27 cellular contexts compared by ENCODE assay signal in the genomic region with DNA sequence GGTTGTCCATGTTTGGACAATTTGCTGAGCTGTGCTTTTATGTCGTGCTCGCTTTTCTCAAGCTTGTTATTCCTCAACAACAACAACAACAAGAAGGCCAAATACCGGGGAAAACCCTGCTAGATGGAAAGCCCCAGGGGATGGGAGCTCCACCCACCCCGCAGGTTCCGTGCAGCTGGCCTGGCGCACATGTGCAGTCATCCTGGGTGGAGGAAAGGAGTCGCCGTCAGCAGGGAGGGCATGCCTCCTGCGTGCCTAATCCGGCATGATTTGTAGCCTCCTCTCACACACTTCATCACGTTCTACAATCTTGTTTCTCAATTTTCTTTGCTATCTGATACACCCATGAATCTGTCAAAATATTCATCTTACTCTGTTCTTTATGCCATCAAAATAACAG.
"Had no signal": no experiment of that assay in that cellular context is flagged by ENCODE, and none has a peak within 500 bp of the region (broad histone marks: within the 10 kb centered on the region; RNA-seq: fewer than 3 reads in every experiment).

No MANE protein-coding gene starts in this region.

- H2AFZ ChIP-seq: hepatocyte, neural progenitor cell, parathyroid adenoma had no signal

- H3K27ac ChIP-seq: epithelial cell of prostate, foreskin keratinocyte, gastroesophageal sphincter, heart left ventricle, hepatocyte, left lung, neural progenitor cell, parathyroid adenoma, sigmoid colon, stomach, thyroid gland, vagina had no signal

- H3K36me3 ChIP-seq: gastroesophageal sphincter, heart left ventricle, left lung, neural progenitor cell, sigmoid colon, stomach, thyroid gland, vagina had no signal

- H3K4me2 ChIP-seq: hepatocyte, neural progenitor cell had no signal

- H3K4me3 ChIP-seq: gastroesophageal sphincter, heart left ventricle, hepatocyte, left lung, neural progenitor cell, sigmoid colon, stomach, thyroid gland, vagina had no signal

- H3K27ac Mint-ChIP-seq: naive thymus-derived CD4-positive, alpha-beta T cell; nephron; neural progenitor cell; progenitor cell of endocrine pancreas; stimulated activated effector memory CD8-positive, alpha-beta T cell treated with anti-CD3 and anti-CD28 coated beads, Interleukin-12 subunit alpha, Interleukin-12 subunit beta, amount 100 ng/mL, for 72 hours had no signal

- H3K9ac ChIP-seq: neural progenitor cell, parathyroid adenoma had no signal

- FAIRE-seq: kidney had no signal

- H3K4me1 ChIP-seq: foreskin keratinocyte, gastroesophageal sphincter, heart left ventricle, left lung, neural progenitor cell, parathyroid adenoma, sigmoid colon, stomach, thyroid gland, vagina had no signal

- H3K4me1 Mint-ChIP-seq: naive thymus-derived CD4-positive, alpha-beta T cell; nephron; neural progenitor cell; stimulated activated effector memory CD8-positive, alpha-beta T cell treated with anti-CD3 and anti-CD28 coated beads, Interleukin-12 subunit alpha, Interleukin-12 subunit beta, amount 100 ng/mL, for 72 hours had no signal

- H3K9me3 ChIP-seq: thyroid gland had no signal

- H3K27me3 ChIP-seq: foreskin keratinocyte, gastroesophageal sphincter, heart left ventricle, hepatocyte, left lung, neural progenitor cell, sigmoid colon, thyroid gland, vagina had no signal

- DNase-seq: cortex of kidney; effector CD4-positive, alpha-beta T cell; foreskin keratinocyte; heart left ventricle; kidney; left lung; mammary epithelial cell; mesendoderm; midbrain; naive thymus-derived CD4-positive, alpha-beta T cell; sigmoid colon; stimulated activated CD4-positive, alpha-beta T cell treated with anti-CD3 and anti-CD28 coated beads, Interleukin-2, amount 100 ng/mL, for 24 hours; stimulated activated CD4-positive, alpha-beta T cell treated with anti-CD3 and anti-CD28 coated beads, Interleukin-4, amount 100 ng/mL, for 24 hours; stimulated activated naive CD4-positive, alpha-beta T cell treated with Interleukin-2 at 50 U/mL for 16 hours; stomach; thyroid gland; trophoblast cell had no signal

- H3K36me3 Mint-ChIP-seq: naive thymus-derived CD4-positive, alpha-beta T cell; neural progenitor cell; stimulated activated effector memory CD8-positive, alpha-beta T cell treated with anti-CD3 and anti-CD28 coated beads, Interleukin-12 subunit alpha, Interleukin-12 subunit beta, amount 100 ng/mL, for 72 hours had no signal

- H3K4me3 Mint-ChIP-seq: naive thymus-derived CD4-positive, alpha-beta T cell; nephron; neural progenitor cell; stimulated activated effector memory CD8-positive, alpha-beta T cell treated with anti-CD3 and anti-CD28 coated beads, Interleukin-12 subunit alpha, Interleukin-12 subunit beta, amount 100 ng/mL, for 72 hours had no signal

- H3K79me2 ChIP-seq: hepatocyte, parathyroid adenoma had no signal

- ATAC-seq: esophagus mucosa; foreskin keratinocyte; gastroesophageal sphincter; heart left ventricle; left lung; naive thymus-derived CD4-positive, alpha-beta T cell; stimulated activated effector memory CD8-positive, alpha-beta T cell treated with anti-CD3 and anti-CD28 coated beads, Interleukin-12 subunit alpha, Interleukin-12 subunit beta, amount 100 ng/mL, for 72 hours had no signal
